In the genomic region with DNA sequence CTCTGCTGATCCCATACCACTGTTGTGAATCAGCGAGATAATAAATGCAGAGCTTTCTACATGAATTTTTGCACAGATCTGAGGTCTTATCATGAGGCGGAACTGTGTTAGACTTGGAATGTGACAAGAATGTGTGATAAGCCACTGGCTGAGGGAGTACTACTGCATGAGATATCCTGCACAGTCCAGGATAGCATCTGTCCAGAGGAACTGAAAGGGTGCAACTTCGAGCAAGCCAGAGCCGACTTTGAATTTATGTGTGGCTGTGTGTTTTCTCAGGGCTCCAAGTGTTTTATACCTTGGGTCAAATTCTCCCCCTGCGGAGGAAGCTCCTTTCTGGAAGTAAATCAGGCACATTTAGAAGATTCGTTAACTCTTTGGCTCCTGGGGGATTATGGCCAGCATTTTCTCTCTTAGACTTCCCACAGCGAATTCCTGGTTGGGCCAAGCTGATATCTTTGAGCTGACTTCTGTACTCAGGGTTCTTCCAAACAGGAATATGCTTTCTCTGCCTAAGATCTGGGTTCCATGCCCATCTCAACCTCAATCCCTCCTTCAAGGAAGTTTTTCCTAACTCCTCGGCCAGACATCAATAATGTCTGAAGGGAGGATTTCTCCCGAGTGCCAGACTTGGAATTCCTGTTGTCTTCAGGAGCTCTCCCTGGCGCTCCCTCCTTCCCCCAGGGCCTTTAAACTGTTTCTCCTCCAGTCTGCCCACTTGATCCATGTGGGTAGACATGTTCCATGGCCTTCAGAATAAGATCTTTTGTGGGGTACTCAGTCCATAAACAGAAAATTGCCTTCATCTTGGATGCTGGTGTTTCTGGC, we compare ENCODE assay signal across 12 cellular contexts. TPM values are rescaled to one million over a fixed set of nuclear protein-coding genes. Genes with fewer than 3 reads are reported as not detected.
A peak's percentile ranks its signal among the peaks of the same experiment; 100 is the strongest.
DNase-seq lines count a peak whose midpoint lies in the region; ATAC-seq, FAIRE-seq and TF ChIP-seq lines count a peak whose summit lies in the region.
"Had no signal": no experiment of that assay in that cellular context is flagged by ENCODE, and none has a peak within 500 bp of the region (broad histone marks: within the 10 kb centered on the region; RNA-seq: fewer than 3 reads in every experiment).

No MANE protein-coding gene starts in this region.

- FAIRE-seq in K562 (lab: Jason Lieb, UNC) = no peak

- H3K9ac ChIP-seq in K562 (ENCODE audit: insufficient read depth in 1 of 2, low read depth in 2 of 2, low read length in 2 of 2) = no peak overlapping the region

- ATAC-seq in K562 (peak; percentile 13; the same call in 1 of the 3 replicates), upper lobe of right lung (no peak), HG02938 (IDR thresholded peaks at IDR 0.05; ENCODE audit: unreplicated experiment) (no peak), mucosa of descending colon (no peak)

- peaks cover 0 to 19% of the 10 kb centered on the region in 2 experiments; a peak in 4 of 5 replicates for H3K4me1 ChIP-seq in K562 (replicated peaks in 1 of 2; ENCODE audit: control insufficient read depth in 2 of 2, insufficient read depth in 2 of 2, low read length in 2 of 2)
- H3K4me1 ChIP-seq in upper lobe of right lung = peaks cover 39% of the 10 kb centered on the region
- H3K4me1 ChIP-seq in mucosa of descending colon (ENCODE audit: low read depth) = no peaks in the 10 kb centered on the region

- in situ Hi-C loops in K562 (cut with MboI) = no loop called here

- peak; percentile 52 for DNase-seq in DMS 273 (lab: John Stamatoyannopoulos, UW; ENCODE audit: unreplicated experiment)
- no peak for DNase-seq in DMS 273 treated with DMSO at 0.1 percent for 48 hours (lab: John Stamatoyannopoulos, UW)
- DNase-seq in K562 (ENCODE audit: extremely low read depth in 1 of 4, low spot score in 3 of 4) = no peak
- DNase-seq in kidney tubule cell (ENCODE audit: low spot score) = peak; percentile 65
- DNase-seq in upper lobe of right lung = no peak
- DNase-seq in mucosa of descending colon = no peak
- DNase-seq in activated CD4-positive, alpha-beta T cell treated with anti-CD3 and anti-CD28 coated beads, Interleukin-2, amount 10 ng/mL, durations not matched to agents 7 days and 5 days = no peak
- DNase-seq: aorta; NCI-H510A treated with DMSO at 0.1 percent for 48 hours; stimulated activated CD4-positive, alpha-beta T cell treated with anti-CD3 and anti-CD28 coated beads, Interleukin-2, amount 100 ng/mL, for 24 hours had no signal

- H3K4me3 Mint-ChIP-seq in activated CD4-positive, alpha-beta T cell treated with anti-CD3 and anti-CD28 coated beads, Interleukin-2, amount 10 ng/mL, durations not matched to agents 7 days and 5 days = no peak overlapping the region

- H3K36me3 ChIP-seq in K562 (ENCODE audit: control insufficient read depth, insufficient read depth, low read length) (no peaks in the 10 kb centered on the region), upper lobe of right lung (no peaks in the 10 kb centered on the region), mucosa of descending colon (ENCODE audit: low read depth) (no peaks in the 10 kb centered on the region)

- no peak for TF ChIP-seq EP300 in K562 (IDR thresholded peaks at IDR 0.05; ENCODE audit: low read length)

- no peak overlapping the region for H3K27ac Mint-ChIP-seq in activated CD4-positive, alpha-beta T cell treated with anti-CD3 and anti-CD28 coated beads, Interleukin-2, amount 10 ng/mL, durations not matched to agents 7 days and 5 days

- no peaks in the 10 kb centered on the region for H3K9me1 ChIP-seq in K562 (ENCODE audit: control insufficient read depth, insufficient read depth, low read length)

- H3K9me3 ChIP-seq in K562 (replicated peaks; ENCODE audit: control insufficient read depth, insufficient read depth, low read depth, low read length) (peaks cover 8% of the 10 kb centered on the region), upper lobe of right lung (no peaks in the 10 kb centered on the region), mucosa of descending colon (no peaks in the 10 kb centered on the region)

- H3K79me2 ChIP-seq in K562 (ENCODE audit: control insufficient read depth, insufficient read depth, low read length) = no peaks in the 10 kb centered on the region

- CTCF ChIA-PET in K562 (lab: Yijun Ruan, JAX; ENCODE audit: low intra/inter-chr PET ratio) = no interaction called here
- CTCF ChIA-PET in activated CD4-positive, alpha-beta T cell treated with anti-CD3 and anti-CD28 coated beads, Interleukin-2, amount 10 ng/mL, durations not matched to agents 7 days and 5 days (lab: Charles Lee) = interaction anchor here (0.9 to 1.3 kb wide), 2 partner anchors 9 to 15 kb away, joined by 3 read pairs; no protein-coding TSS in a partner anchor

- no peak overlapping the region for H3K4me3 ChIP-seq in K562
- no peak overlapping the region for H3K4me3 ChIP-seq in upper lobe of right lung
- no peak overlapping the region for H3K4me3 ChIP-seq in mucosa of descending colon

- H3K4me1 Mint-ChIP-seq in activated CD4-positive, alpha-beta T cell treated with anti-CD3 and anti-CD28 coated beads, Interleukin-2, amount 10 ng/mL, durations not matched to agents 7 days and 5 days = peaks cover 31% of the 10 kb centered on the region

- WGBS in K562 (ENCODE audit: insufficient coverage, low coverage, missing lambda C conversion rate) = 5% methylated on average over 10 of the region's 10 CpGs

- peaks cover 81% of the 10 kb centered on the region for H3K27me3 Mint-ChIP-seq in activated CD4-positive, alpha-beta T cell treated with anti-CD3 and anti-CD28 coated beads, Interleukin-2, amount 10 ng/mL, durations not matched to agents 7 days and 5 days

- POLR2A ChIA-PET in K562 (lab: Yijun Ruan, JAX) = no interaction called here
- POLR2A ChIA-PET in activated CD4-positive, alpha-beta T cell treated with anti-CD3 and anti-CD28 coated beads, Interleukin-2, amount 10 ng/mL, durations not matched to agents 7 days and 5 days (lab: Charles Lee) = no interaction called here

- no peak for TF ChIP-seq CTCF in K562 (IDR thresholded peaks at IDR 0.05 in 2 of 3, conservative IDR thresholded peaks at IDR 0.05 in 1 of 3; ENCODE audit: insufficient read depth in 2 of 3, low read depth in 1 of 3, low read length in 3 of 3)
- no peak for TF ChIP-seq CTCF in upper lobe of right lung (IDR thresholded peaks at IDR 0.05)
- TF ChIP-seq CTCF in mucosa of descending colon (IDR thresholded peaks at IDR 0.05) = no peak

- no peak overlapping the region for H3K27ac ChIP-seq in K562 (ENCODE audit: extremely low read depth, low read depth, low read length)
- H3K27ac ChIP-seq in upper lobe of right lung = peak overlapping the region; percentile 36
- H3K27ac ChIP-seq: 22Rv1 had no signal

- H3K4me2 ChIP-seq in K562 (ENCODE audit: insufficient read depth, low read length) = no peak overlapping the region

- peaks cover 3% of the 10 kb centered on the region for H3K9me3 Mint-ChIP-seq in activated CD4-positive, alpha-beta T cell treated with anti-CD3 and anti-CD28 coated beads, Interleukin-2, amount 10 ng/mL, durations not matched to agents 7 days and 5 days

- no peak for TF ChIP-seq POLR2A in K562 (conservative IDR thresholded peaks at IDR 0.05)

- TF ChIP-seq RAD21 in K562 (CRISPR knock-in tag; conservative IDR thresholded peaks at IDR 0.05 in 1 of 2, IDR thresholded peaks at IDR 0.05 in 1 of 2) = no peak

- H2AFZ ChIP-seq in K562 (ENCODE audit: low read depth, low read length) = no peak overlapping the region

- no peaks in the 10 kb centered on the region for H4K20me1 ChIP-seq in K562 (replicated peaks; ENCODE audit: control insufficient read depth, insufficient read depth, low read length)

- intact Hi-C loops in K562 (cut with micrococcal nuclease) = loop anchor here (5.0 to 10.0 kb wide), 4 partner anchors 205 to 417 kb away; partner anchors contain the start of gene KLHDC10
- intact Hi-C loops in upper lobe of right lung (cut with DNase I) = no loop called here
- intact Hi-C loops in mucosa of descending colon (cut with DNase I, micrococcal nuclease) = no loop called here

- peaks cover 2% of the 10 kb centered on the region for H3K36me3 Mint-ChIP-seq in activated CD4-positive, alpha-beta T cell treated with anti-CD3 and anti-CD28 coated beads, Interleukin-2, amount 10 ng/mL, durations not matched to agents 7 days and 5 days (ENCODE audit: low read depth)

- BruUV-seq in K562 (replicated peaks; lab: Mats Ljungman, UMichigan) = no TSS peak

- peaks cover 9 to 42% of the 10 kb centered on the region in 2 experiments; a peak in 4 of 5 replicates for H3K27me3 ChIP-seq in K562 (ENCODE audit: control insufficient read depth in 2 of 2, insufficient read depth in 2 of 2, low read length in 2 of 2)
- H3K27me3 ChIP-seq in upper lobe of right lung = no peaks in the 10 kb centered on the region

RNA-seq across cellular contexts. Expression of gene MEST, which starts 2.5 kb away (rescaled TPM):
- total RNA-seq in K562 (2011; cell fraction: chromatin; rRNA removed; ENCODE audit: low replicate concordance) = 1.1 and 1.3 TPM in 2 replicates
- total RNA-seq in K562 (2011; cell fraction: nucleolus; rRNA removed) = 0.33 and 1.1 TPM in 2 replicates
- total RNA-seq in K562 (2011; cell fraction: nucleoplasm; rRNA removed) = 0.81 and 0.92 TPM in 2 replicates
- 0.04 and 0.14 TPM in 2 replicates for total RNA-seq in K562 (2014; rRNA removed)
- 0.18 and 0.26 TPM in 2 replicates for total RNA-seq in K562 (2014; rRNA removed; fragmentation: Illumina TruSeq; extraction: Trizol)
- total RNA-seq in K562 (2015; rRNA removed; fragmentation: Illumina TruSeq; extraction: Trizol) = 0.41 TPM in 1 of 2 replicates, not detected in the other
- total RNA-seq in K562 (2021) = 0.62 and 1.0 TPM in 2 replicates
- polyA plus RNA-seq in K562 (2011; rRNA removed) = 0.27 and 0.74 TPM in 2 replicates
- polyA plus RNA-seq in K562 (2011; cell fraction: cytosol; rRNA removed) = 0.28 and 0.52 TPM in 2 replicates
- 0.22 and 0.53 TPM in 2 replicates for polyA plus RNA-seq in K562 (2011; cell fraction: nucleus; rRNA removed)
- 0.23 and 0.73 TPM in 2 replicates for polyA plus RNA-seq in K562 (2012)
- 0.34 TPM in 1 of 2 replicates, not detected in the other for polyA plus RNA-seq in K562 (2014; fragmentation: Illumina TruSeq; extraction: Trizol)
- polyA plus RNA-seq in K562 (2014; fragmentation: Nextera tagmentation; extraction: Ambion mirVana) = under 1 TPM; 0.38 to 0.56 TPM
- polyA plus RNA-seq in K562 (2014; rRNA removed) = 0.04 and 0.38 TPM in 2 replicates
- 0.06 and 1.9 TPM in 2 replicates for polyA minus RNA-seq in K562 (2011; rRNA and poly(A)+ RNA removed)
- polyA minus RNA-seq in K562 (2011; cell fraction: cytosol; rRNA and poly(A)+ RNA removed) = 0.38 TPM in 1 of 2 replicates, not detected in the other
- polyA minus RNA-seq in K562 (2011; cell fraction: nucleus; rRNA and poly(A)+ RNA removed) = 0.13 TPM in 1 of 2 replicates, not detected in the other
- 57.5 TPM for total RNA-seq in upper lobe of right lung
- total RNA-seq in mucosa of descending colon = 10 to 100 TPM; 31.7 to 61.4 (median 42.6) TPM
- total RNA-seq in activated CD4-positive, alpha-beta T cell treated with anti-CD3 and anti-CD28 coated beads, Interleukin-2, amount 10 ng/mL, durations not matched to agents 7 days and 5 days = 1 to 10 TPM; 1.2 TPM

RNA-seq across cellular contexts. Expression of gene CEP41, which starts 48.5 kb away (rescaled TPM):
- 9.3 and 12.1 TPM in 2 replicates for total RNA-seq in K562 (2011; cell fraction: chromatin; rRNA removed; ENCODE audit: low replicate concordance)
- 4.0 and 6.7 TPM in 2 replicates for total RNA-seq in K562 (2011; cell fraction: nucleolus; rRNA removed)
- total RNA-seq in K562 (2011; cell fraction: nucleoplasm; rRNA removed) = 4.3 and 10.6 TPM in 2 replicates
- total RNA-seq in K562 (2014; rRNA removed) (1.5 and 4.2 TPM in 2 replicates), K562 (2014; rRNA removed; fragmentation: Illumina TruSeq; extraction: Trizol) (4.9 and 8.0 TPM in 2 replicates), K562 (2015; rRNA removed; fragmentation: Illumina TruSeq; extraction: Trizol) (4.6 and 5.0 TPM in 2 replicates), K562 (2021) (5.6 and 6.4 TPM in 2 replicates), upper lobe of right lung (11.3 TPM), mucosa of descending colon (1 to 10 TPM; 6.4 to 8.3 (median 6.6) TPM)
- polyA plus RNA-seq in K562 (2011; rRNA removed) (4.4 and 9.2 TPM in 2 replicates), K562 (2014; fragmentation: Illumina TruSeq; extraction: Trizol) (8.1 and 10.9 TPM in 2 replicates), K562 (2014; fragmentation: Nextera tagmentation; extraction: Ambion mirVana) (10 to 100 TPM; 15.3 to 15.5 TPM), K562 (2014; rRNA removed) (5.8 and 7.4 TPM in 2 replicates)
- polyA plus RNA-seq in K562 (2011; cell fraction: cytosol; rRNA removed) = 4.7 and 6.3 TPM in 2 replicates
- polyA plus RNA-seq in K562 (2011; cell fraction: nucleus; rRNA removed) = 2.4 and 6.4 TPM in 2 replicates
- polyA plus RNA-seq in K562 (2012) = 5.3 and 9.7 TPM in 2 replicates
- 3.2 and 7.7 TPM in 2 replicates for polyA minus RNA-seq in K562 (2011; rRNA and poly(A)+ RNA removed)
- polyA minus RNA-seq in K562 (2011; cell fraction: cytosol; rRNA and poly(A)+ RNA removed) = 0.55 and 2.5 TPM in 2 replicates
- polyA minus RNA-seq in K562 (2011; cell fraction: nucleus; rRNA and poly(A)+ RNA removed) = 1.5 and 3.9 TPM in 2 replicates
- 10 to 100 TPM; 18.5 to 19.6 TPM for total RNA-seq in activated CD4-positive, alpha-beta T cell treated with anti-CD3 and anti-CD28 coated beads, Interleukin-2, amount 10 ng/mL, durations not matched to agents 7 days and 5 days

Comparison
In these comparisons a context has a peak if more than half of its experiments do, and no peak if none do; other contexts are left out.
1. DNase-seq: peak in DMS 273 (single experiment) and kidney tubule cell (single experiment); none in DMS 273 treated with DMSO at 0.1 percent for 48 hours (single experiment), K562 (0 of 4), upper lobe of right lung (single experiment), mucosa of descending colon (0 of 3) and activated CD4-positive, alpha-beta T cell treated with anti-CD3 and anti-CD28 coated beads, Interleukin-2, amount 10 ng/mL, durations not matched to agents 7 days and 5 days (single experiment).
2. RNA of gene MEST, which starts 2.5 kb away (total RNA-seq): 57.5 TPM in upper lobe of right lung (single experiment) and 31.7 to 61.4 TPM in mucosa of descending colon; 1.2 TPM in activated CD4-positive, alpha-beta T cell treated with anti-CD3 and anti-CD28 coated beads, Interleukin-2, amount 10 ng/mL, durations not matched to agents 7 days and 5 days and 0.04 to 1.3 TPM in K562; every median in the first group is over 10 times any median in the second.